ENCODE assay signal across 1 cellular context in genomic region chr3:179734497-179735281, GRCh38.
TF ChIP-seq lines count a peak whose summit lies in the region.

No MANE protein-coding gene starts in this region.

TF ChIP-seq in HepG2, 621 proteins besides CTCF, POLR2A, EP300 and RAD21 (continued from another document and continues in another):
- TF ChIP-seq ATF3 (CRISPR knock-in tag; IDR thresholded peaks at IDR 0.05) (peak; percentile 90), REPIN1 (CRISPR knock-in tag; IDR thresholded peaks at IDR 0.05; ENCODE audit: borderline replicate concordance, low read depth) (no peak), MAFG (CRISPR knock-in tag; IDR thresholded peaks at IDR 0.05) (no peak), NFE2L2 (IDR thresholded peaks at IDR 0.05; ENCODE audit: low read length) (no peak), FOXM1 (CRISPR knock-in tag; IDR thresholded peaks at IDR 0.05) (no peak), ZNF276 (CRISPR knock-in tag; IDR thresholded peaks at IDR 0.05; ENCODE audit: low read depth) (no peak), CC2D1A (CRISPR knock-in tag; IDR thresholded peaks at IDR 0.05) (no peak), RBM39 (IDR thresholded peaks at IDR 0.05; ENCODE audit: low read depth, low read length, poor library complexity, severe bottlenecking) (no peak), NFE2 (CRISPR knock-in tag; IDR thresholded peaks at IDR 0.05) (no peak), SCMH1 (CRISPR knock-in tag; IDR thresholded peaks at IDR 0.05; ENCODE audit: borderline replicate concordance) (no peak), ZNF660 (CRISPR knock-in tag; IDR thresholded peaks at IDR 0.05; ENCODE audit: borderline replicate concordance, low read depth) (no peak), ZNF678 (CRISPR knock-in tag; IDR thresholded peaks at IDR 0.05) (no peak), SMARCE1 (IDR thresholded peaks at IDR 0.05; ENCODE audit: borderline replicate concordance) (no peak), ZNF441 (CRISPR knock-in tag; IDR thresholded peaks at IDR 0.05; ENCODE audit: borderline replicate concordance) (no peak), ZFP90 (CRISPR knock-in tag; IDR thresholded peaks at IDR 0.05; ENCODE audit: borderline replicate concordance) (no peak), ZBTB8A (CRISPR knock-in tag; IDR thresholded peaks at IDR 0.05; ENCODE audit: borderline replicate concordance, low read depth) (no peak), PHF8 (CRISPR knock-in tag; IDR thresholded peaks at IDR 0.05) (no peak), PRDM15 (CRISPR knock-in tag; IDR thresholded peaks at IDR 0.05) (no peak), ZNF720 (CRISPR knock-in tag; IDR thresholded peaks at IDR 0.05) (no peak), CBFB (CRISPR knock-in tag; IDR thresholded peaks at IDR 0.05) (no peak), KLF13 (CRISPR knock-in tag; IDR thresholded peaks at IDR 0.05) (no peak), HNRNPLL (IDR thresholded peaks at IDR 0.05; ENCODE audit: low read depth, low read length, poor library complexity, severe bottlenecking) (no peak), ZNF607 (CRISPR knock-in tag; IDR thresholded peaks at IDR 0.05; ENCODE audit: borderline replicate concordance) (no peak), POLR2G (IDR thresholded peaks at IDR 0.05; ENCODE audit: low read depth, low read length) (no peak), PRDM4 (CRISPR knock-in tag; IDR thresholded peaks at IDR 0.05; ENCODE audit: borderline replicate concordance) (no peak), MIXL1 (CRISPR knock-in tag; IDR thresholded peaks at IDR 0.05) (peak; percentile 72; the same call in 1 of the 2 replicates), HOXD1 (CRISPR knock-in tag; IDR thresholded peaks at IDR 0.05) (no peak), MTA3 (CRISPR knock-in tag; IDR thresholded peaks at IDR 0.05) (no peak), ONECUT2 (CRISPR knock-in tag; IDR thresholded peaks at IDR 0.05) (no peak), PHF20 (CRISPR knock-in tag; IDR thresholded peaks at IDR 0.05) (no peak), TBP (CRISPR knock-in tag; IDR thresholded peaks at IDR 0.05) (no peak), ETV5 (CRISPR knock-in tag; IDR thresholded peaks at IDR 0.05; ENCODE audit: borderline replicate concordance) (peak; percentile 61; the same call in 1 of the 2 replicates), KLF15 (CRISPR knock-in tag; IDR thresholded peaks at IDR 0.05; ENCODE audit: borderline replicate concordance) (no peak), KLF12 (CRISPR knock-in tag; IDR thresholded peaks at IDR 0.05; ENCODE audit: borderline replicate concordance) (no peak), ZMAT3 (CRISPR knock-in tag; conservative IDR thresholded peaks at IDR 0.05) (no peak), CHD4 (IDR thresholded peaks at IDR 0.05; ENCODE audit: borderline replicate concordance, low read length) (no peak), SP5 (CRISPR knock-in tag; IDR thresholded peaks at IDR 0.05; ENCODE audit: borderline replicate concordance, low read depth) (no peak), FOXC1 (CRISPR knock-in tag; IDR thresholded peaks at IDR 0.05; ENCODE audit: borderline replicate concordance) (no peak), KDM4B (CRISPR knock-in tag; IDR thresholded peaks at IDR 0.05) (no peak), NFE2L1 (CRISPR knock-in tag; IDR thresholded peaks at IDR 0.05; ENCODE audit: borderline replicate concordance) (no peak)
- TF ChIP-seq, protein P1, sequence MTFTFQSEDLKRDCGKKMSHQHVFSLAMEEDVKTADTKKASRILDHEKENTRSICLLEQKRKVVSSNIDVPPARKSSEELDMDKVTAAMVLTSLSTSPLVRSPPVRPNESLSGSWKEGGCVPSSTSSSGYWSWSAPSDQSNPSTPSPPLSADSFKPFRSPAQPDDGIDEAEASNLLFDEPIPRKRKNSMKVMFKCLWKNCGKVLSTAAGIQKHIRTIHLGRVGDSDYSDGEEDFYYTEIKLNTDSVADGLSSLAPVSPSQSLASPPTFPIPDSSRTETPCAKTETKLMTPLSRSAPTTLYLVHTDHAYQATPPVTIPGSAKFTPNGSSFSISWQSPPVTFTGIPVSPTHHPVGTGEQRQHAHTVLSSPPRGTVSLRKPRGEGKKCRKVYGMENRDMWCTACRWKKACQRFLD (CRISPR knock-in tag; IDR thresholded peaks at IDR 0.05; ENCODE audit: borderline replicate concordance): no peak
- TF ChIP-seq, protein P2, sequence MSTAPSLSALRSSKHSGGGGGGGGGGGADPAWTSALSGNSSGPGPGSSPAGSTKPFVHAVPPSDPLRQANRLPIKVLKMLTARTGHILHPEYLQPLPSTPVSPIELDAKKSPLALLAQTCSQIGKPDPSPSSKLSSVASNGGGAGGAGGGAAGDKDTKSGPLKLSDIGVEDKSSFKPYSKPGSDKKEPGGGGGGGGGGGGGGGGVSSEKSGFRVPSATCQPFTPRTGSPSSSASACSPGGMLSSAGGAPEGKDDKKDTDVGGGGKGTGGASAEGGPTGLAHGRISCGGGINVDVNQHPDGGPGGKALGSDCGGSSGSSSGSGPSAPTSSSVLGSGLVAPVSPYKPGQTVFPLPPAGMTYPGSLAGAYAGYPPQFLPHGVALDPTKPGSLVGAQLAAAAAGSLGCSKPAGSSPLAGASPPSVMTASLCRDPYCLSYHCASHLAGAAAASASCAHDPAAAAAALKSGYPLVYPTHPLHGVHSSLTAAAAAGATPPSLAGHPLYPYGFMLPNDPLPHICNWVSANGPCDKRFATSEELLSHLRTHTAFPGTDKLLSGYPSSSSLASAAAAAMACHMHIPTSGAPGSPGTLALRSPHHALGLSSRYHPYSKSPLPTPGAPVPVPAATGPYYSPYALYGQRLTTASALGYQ (CRISPR knock-in tag; IDR thresholded peaks at IDR 0.05): peak; percentile 48; the same call in 1 of the 2 replicates
- TF ChIP-seq, protein P3, sequence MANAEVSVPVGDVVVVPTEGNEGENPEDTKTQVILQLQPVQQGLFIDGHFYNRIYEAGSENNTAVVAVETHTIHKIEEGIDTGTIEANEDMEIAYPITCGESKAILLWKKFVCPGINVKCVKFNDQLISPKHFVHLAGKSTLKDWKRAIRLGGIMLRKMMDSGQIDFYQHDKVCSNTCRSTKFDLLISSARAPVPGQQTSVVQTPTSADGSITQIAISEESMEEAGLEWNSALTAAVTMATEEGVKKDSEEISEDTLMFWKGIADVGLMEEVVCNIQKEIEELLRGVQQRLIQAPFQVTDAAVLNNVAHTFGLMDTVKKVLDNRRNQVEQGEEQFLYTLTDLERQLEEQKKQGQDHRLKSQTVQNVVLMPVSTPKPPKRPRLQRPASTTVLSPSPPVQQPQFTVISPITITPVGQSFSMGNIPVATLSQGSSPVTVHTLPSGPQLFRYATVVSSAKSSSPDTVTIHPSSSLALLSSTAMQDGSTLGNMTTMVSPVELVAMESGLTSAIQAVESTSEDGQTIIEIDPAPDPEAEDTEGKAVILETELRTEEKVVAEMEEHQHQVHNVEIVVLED (CRISPR knock-in tag; IDR thresholded peaks at IDR 0.05; ENCODE audit: borderline replicate concordance): no peak
- TF ChIP-seq, protein P4, sequence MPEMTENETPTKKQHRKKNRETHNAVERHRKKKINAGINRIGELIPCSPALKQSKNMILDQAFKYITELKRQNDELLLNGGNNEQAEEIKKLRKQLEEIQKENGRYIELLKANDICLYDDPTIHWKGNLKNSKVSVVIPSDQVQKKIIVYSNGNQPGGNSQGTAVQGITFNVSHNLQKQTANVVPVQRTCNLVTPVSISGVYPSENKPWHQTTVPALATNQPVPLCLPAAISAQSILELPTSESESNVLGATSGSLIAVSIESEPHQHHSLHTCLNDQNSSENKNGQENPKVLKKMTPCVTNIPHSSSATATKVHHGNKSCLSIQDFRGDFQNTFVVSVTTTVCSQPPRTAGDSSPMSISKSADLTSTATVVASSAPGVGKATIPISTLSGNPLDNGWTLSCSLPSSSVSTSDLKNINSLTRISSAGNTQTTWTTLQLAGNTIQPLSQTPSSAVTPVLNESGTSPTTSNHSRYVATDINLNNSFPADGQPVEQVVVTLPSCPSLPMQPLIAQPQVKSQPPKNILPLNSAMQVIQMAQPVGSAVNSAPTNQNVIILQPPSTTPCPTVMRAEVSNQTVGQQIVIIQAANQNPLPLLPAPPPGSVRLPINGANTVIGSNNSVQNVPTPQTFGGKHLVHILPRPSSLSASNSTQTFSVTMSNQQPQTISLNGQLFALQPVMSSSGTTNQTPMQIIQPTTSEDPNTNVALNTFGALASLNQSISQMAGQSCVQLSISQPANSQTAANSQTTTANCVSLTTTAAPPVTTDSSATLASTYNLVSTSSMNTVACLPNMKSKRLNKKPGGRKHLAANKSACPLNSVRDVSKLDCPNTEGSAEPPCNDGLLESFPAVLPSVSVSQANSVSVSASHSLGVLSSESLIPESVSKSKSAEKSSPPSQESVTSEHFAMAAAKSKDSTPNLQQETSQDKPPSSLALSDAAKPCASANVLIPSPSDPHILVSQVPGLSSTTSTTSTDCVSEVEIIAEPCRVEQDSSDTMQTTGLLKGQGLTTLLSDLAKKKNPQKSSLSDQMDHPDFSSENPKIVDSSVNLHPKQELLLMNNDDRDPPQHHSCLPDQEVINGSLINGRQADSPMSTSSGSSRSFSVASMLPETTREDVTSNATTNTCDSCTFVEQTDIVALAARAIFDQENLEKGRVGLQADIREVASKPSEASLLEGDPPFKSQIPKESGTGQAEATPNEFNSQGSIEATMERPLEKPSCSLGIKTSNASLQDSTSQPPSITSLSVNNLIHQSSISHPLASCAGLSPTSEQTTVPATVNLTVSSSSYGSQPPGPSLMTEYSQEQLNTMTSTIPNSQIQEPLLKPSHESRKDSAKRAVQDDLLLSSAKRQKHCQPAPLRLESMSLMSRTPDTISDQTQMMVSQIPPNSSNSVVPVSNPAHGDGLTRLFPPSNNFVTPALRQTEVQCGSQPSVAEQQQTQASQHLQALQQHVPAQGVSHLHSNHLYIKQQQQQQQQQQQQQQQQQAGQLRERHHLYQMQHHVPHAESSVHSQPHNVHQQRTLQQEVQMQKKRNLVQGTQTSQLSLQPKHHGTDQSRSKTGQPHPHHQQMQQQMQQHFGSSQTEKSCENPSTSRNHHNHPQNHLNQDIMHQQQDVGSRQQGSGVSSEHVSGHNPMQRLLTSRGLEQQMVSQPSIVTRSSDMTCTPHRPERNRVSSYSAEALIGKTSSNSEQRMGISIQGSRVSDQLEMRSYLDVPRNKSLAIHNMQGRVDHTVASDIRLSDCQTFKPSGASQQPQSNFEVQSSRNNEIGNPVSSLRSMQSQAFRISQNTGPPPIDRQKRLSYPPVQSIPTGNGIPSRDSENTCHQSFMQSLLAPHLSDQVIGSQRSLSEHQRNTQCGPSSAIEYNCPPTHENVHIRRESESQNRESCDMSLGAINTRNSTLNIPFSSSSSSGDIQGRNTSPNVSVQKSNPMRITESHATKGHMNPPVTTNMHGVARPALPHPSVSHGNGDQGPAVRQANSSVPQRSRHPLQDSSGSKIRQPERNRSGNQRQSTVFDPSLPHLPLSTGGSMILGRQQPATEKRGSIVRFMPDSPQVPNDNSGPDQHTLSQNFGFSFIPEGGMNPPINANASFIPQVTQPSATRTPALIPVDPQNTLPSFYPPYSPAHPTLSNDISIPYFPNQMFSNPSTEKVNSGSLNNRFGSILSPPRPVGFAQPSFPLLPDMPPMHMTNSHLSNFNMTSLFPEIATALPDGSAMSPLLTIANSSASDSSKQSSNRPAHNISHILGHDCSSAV (CRISPR knock-in tag; IDR thresholded peaks at IDR 0.05; ENCODE audit: borderline replicate concordance): no peak
